Comparison of ENCODE assay signal across 7 cellular contexts in the genomic region with DNA sequence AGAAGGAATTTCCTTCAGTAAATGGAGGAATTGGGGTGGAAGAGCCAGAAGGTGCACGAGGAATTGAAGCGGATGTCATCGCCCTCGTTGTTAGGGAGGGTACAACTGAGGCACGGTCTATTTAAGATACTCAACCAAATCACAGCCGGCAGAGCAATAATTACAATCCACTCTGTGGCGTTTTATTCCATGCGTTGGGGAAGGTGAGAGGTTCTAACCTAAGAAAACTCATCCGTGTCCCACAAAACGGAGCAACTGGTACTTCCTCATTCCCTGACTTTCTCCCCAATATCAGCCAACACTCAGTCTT. TPM values are rescaled to one million over a fixed set of nuclear protein-coding genes. Genes with fewer than 3 reads are reported as not detected.
DNase-seq lines count a peak whose midpoint lies in the region; ATAC-seq and TF ChIP-seq lines count a peak whose summit lies in the region.

No MANE protein-coding gene starts in this region.

- H3K4me3 Mint-ChIP-seq in activated CD4-positive, alpha-beta memory T cell treated with anti-CD3 and anti-CD28 coated beads, Interleukin-2, amount 10 ng/mL, durations not matched to agents 7 days and 5 days = peak overlapping the region; percentile 84
- H3K4me3 Mint-ChIP-seq in stimulated activated effector memory CD8-positive, alpha-beta T cell treated with anti-CD3 and anti-CD28 coated beads, Interleukin-12 subunit alpha, Interleukin-12 subunit beta, amount 100 ng/mL, for 72 hours = peak overlapping the region; percentile 72

- H3K27me3 Mint-ChIP-seq in activated CD4-positive, alpha-beta memory T cell treated with anti-CD3 and anti-CD28 coated beads, Interleukin-2, amount 10 ng/mL, durations not matched to agents 7 days and 5 days = peaks cover 46% of the 10 kb centered on the region

- no peak for DNase-seq in activated CD4-positive, alpha-beta memory T cell treated with anti-CD3 and anti-CD28 coated beads, Interleukin-2, amount 10 ng/mL, durations not matched to agents 7 days and 5 days
- no peak for DNase-seq in stimulated activated effector memory CD8-positive, alpha-beta T cell treated with anti-CD3 and anti-CD28 coated beads, Interleukin-12 subunit alpha, Interleukin-12 subunit beta, amount 100 ng/mL, for 72 hours (ENCODE audit: low spot score in 2 of 2)

- peaks cover 0 to 17% of the 10 kb centered on the region in 2 experiments; a peak in 1 of 3 replicates for H3K36me3 ChIP-seq in HEK293 (ENCODE audit: control insufficient read depth in 2 of 2, insufficient read depth in 1 of 2, low read length in 2 of 2)

- peaks cover 21% of the 10 kb centered on the region for H3K36me3 Mint-ChIP-seq in activated CD4-positive, alpha-beta memory T cell treated with anti-CD3 and anti-CD28 coated beads, Interleukin-2, amount 10 ng/mL, durations not matched to agents 7 days and 5 days (ENCODE audit: low read depth)
- peaks cover 11% of the 10 kb centered on the region for H3K36me3 Mint-ChIP-seq in stimulated activated effector memory CD8-positive, alpha-beta T cell treated with anti-CD3 and anti-CD28 coated beads, Interleukin-12 subunit alpha, Interleukin-12 subunit beta, amount 100 ng/mL, for 72 hours

- peaks cover 5% of the 10 kb centered on the region; the same call in 1 of the 2 replicates for H3K4me1 ChIP-seq in HEK293 (ENCODE audit: control insufficient read depth, insufficient read depth, low read length)

- no peaks in the 10 kb centered on the region for H3K9me3 Mint-ChIP-seq in activated CD4-positive, alpha-beta memory T cell treated with anti-CD3 and anti-CD28 coated beads, Interleukin-2, amount 10 ng/mL, durations not matched to agents 7 days and 5 days
- no peaks in the 10 kb centered on the region for H3K9me3 Mint-ChIP-seq in stimulated activated effector memory CD8-positive, alpha-beta T cell treated with anti-CD3 and anti-CD28 coated beads, Interleukin-12 subunit alpha, Interleukin-12 subunit beta, amount 100 ng/mL, for 72 hours

- no peaks in the 10 kb centered on the region for H3K9me3 ChIP-seq in HEK293 (ENCODE audit: control insufficient read depth, insufficient read depth, low read depth, low read length)

- POLR2A ChIA-PET in HEK293 (lab: Yijun Ruan, JAX) = interaction anchor here (0.6 to 2.1 kb wide), 21 partner anchors 8 to 605 kb away, joined by 3 to 16 read pairs (median 4); partner anchors contain the start of genes BANF2, BFSP1, DSTN and MGME1
- POLR2A ChIA-PET in activated CD4-positive, alpha-beta memory T cell treated with anti-CD3 and anti-CD28 coated beads, Interleukin-2, amount 10 ng/mL, durations not matched to agents 7 days and 5 days (lab: Charles Lee) = interaction anchor here (0.6 to 3.3 kb wide), 28 partner anchors 8 to 824 kb away, joined by 3 to 39 read pairs (median 6); partner anchors contain the start of genes BANF2, BFSP1, DSTN and KAT14

- H3K4me1 Mint-ChIP-seq in activated CD4-positive, alpha-beta memory T cell treated with anti-CD3 and anti-CD28 coated beads, Interleukin-2, amount 10 ng/mL, durations not matched to agents 7 days and 5 days = peaks cover 34% of the 10 kb centered on the region
- H3K4me1 Mint-ChIP-seq in stimulated activated effector memory CD8-positive, alpha-beta T cell treated with anti-CD3 and anti-CD28 coated beads, Interleukin-12 subunit alpha, Interleukin-12 subunit beta, amount 100 ng/mL, for 72 hours = peaks cover 28% of the 10 kb centered on the region

- CTCF ChIA-PET in HEK293 (lab: Yijun Ruan, JAX) = interaction anchor here (0.5 to 1.8 kb wide), 20 partner anchors 8 to 313 kb away, joined by 3 to 10 read pairs (median 4); no protein-coding TSS in a partner anchor
- CTCF ChIA-PET in activated CD4-positive, alpha-beta memory T cell treated with anti-CD3 and anti-CD28 coated beads, Interleukin-2, amount 10 ng/mL, durations not matched to agents 7 days and 5 days (lab: Charles Lee) = interaction anchor here (0.6 to 5.5 kb wide), 65 partner anchors 9 to 1108 kb away, joined by 3 to 43 read pairs (median 5); partner anchors contain the start of genes BANF2, BFSP1, DSTN and KAT14

- ATAC-seq in stimulated activated effector memory CD8-positive, alpha-beta T cell treated with anti-CD3 and anti-CD28 coated beads, Interleukin-12 subunit alpha, Interleukin-12 subunit beta, amount 100 ng/mL, for 72 hours = no peak
- ATAC-seq in HG02759 (IDR thresholded peaks at IDR 0.05; ENCODE audit: unreplicated experiment) (no peak), GM18498 (IDR thresholded peaks at IDR 0.05; ENCODE audit: unreplicated experiment) (no peak), GM21515 (IDR thresholded peaks at IDR 0.05; ENCODE audit: unreplicated experiment) (no peak)

- TF ChIP-seq CTCF in HEK293 (tag by site-specific recombination; IDR thresholded peaks at IDR 0.05) = no peak

- H3K4me3 ChIP-seq in HEK293 (ENCODE audit: low read depth, low read length) (peak overlapping the region; percentile 68), iPS-11a (ENCODE audit: low read depth, low read length) (peak overlapping the region; percentile 43)

- H3K27ac Mint-ChIP-seq in activated CD4-positive, alpha-beta memory T cell treated with anti-CD3 and anti-CD28 coated beads, Interleukin-2, amount 10 ng/mL, durations not matched to agents 7 days and 5 days = no peak overlapping the region
- H3K27ac Mint-ChIP-seq in stimulated activated effector memory CD8-positive, alpha-beta T cell treated with anti-CD3 and anti-CD28 coated beads, Interleukin-12 subunit alpha, Interleukin-12 subunit beta, amount 100 ng/mL, for 72 hours = peak overlapping the region; percentile 82

- H3K27ac ChIP-seq in HEK293 (ENCODE audit: extremely low read depth, low read depth, low read length) = peak overlapping the region; percentile 72

TF ChIP-seq in HEK293, 187 proteins besides CTCF, POLR2A, EP300 and RAD21:
- TF ChIP-seq ZNF610 (tag by site-specific recombination; IDR thresholded peaks at IDR 0.05; ENCODE audit: borderline replicate concordance) = 0 out of 2 replicates have a peak, but pooled peaks have one; percentile 0
- TF ChIP-seq ZNF19 (tag by site-specific recombination; IDR thresholded peaks at IDR 0.05; ENCODE audit: low read depth) = no peak
- TF ChIP-seq ZNF776 (tag by site-specific recombination; IDR thresholded peaks at IDR 0.05; ENCODE audit: borderline replicate concordance) = no peak
- TF ChIP-seq ZNF24 (tag by site-specific recombination; IDR thresholded peaks at IDR 0.05) = 0 out of 2 replicates have a peak, but pooled peaks have one; percentile 3
- TF ChIP-seq ZNF341 (tag by site-specific recombination; IDR thresholded peaks at IDR 0.05; ENCODE audit: low read depth) = peak; percentile 66
- 0 out of 2 replicates have a peak, but pooled peaks have one; percentile 2 for TF ChIP-seq TCF7L2 (IDR thresholded peaks at IDR 0.05; ENCODE audit: borderline replicate concordance, low read depth, low read length)

RNA-seq across cellular contexts. Expression of gene RRBP1, which starts 0.8 kb away (rescaled TPM):
- total RNA-seq in activated CD4-positive, alpha-beta memory T cell treated with anti-CD3 and anti-CD28 coated beads, Interleukin-2, amount 10 ng/mL, durations not matched to agents 7 days and 5 days = 10 to 100 TPM; 82.3 to 85.7 TPM

RNA-seq across cellular contexts. Expression of gene BANF2, which starts 16.9 kb away (rescaled TPM):
- not detected for total RNA-seq in activated CD4-positive, alpha-beta memory T cell treated with anti-CD3 and anti-CD28 coated beads, Interleukin-2, amount 10 ng/mL, durations not matched to agents 7 days and 5 days
